13 cellular contexts compared by ENCODE assay signal in the genomic region with DNA sequence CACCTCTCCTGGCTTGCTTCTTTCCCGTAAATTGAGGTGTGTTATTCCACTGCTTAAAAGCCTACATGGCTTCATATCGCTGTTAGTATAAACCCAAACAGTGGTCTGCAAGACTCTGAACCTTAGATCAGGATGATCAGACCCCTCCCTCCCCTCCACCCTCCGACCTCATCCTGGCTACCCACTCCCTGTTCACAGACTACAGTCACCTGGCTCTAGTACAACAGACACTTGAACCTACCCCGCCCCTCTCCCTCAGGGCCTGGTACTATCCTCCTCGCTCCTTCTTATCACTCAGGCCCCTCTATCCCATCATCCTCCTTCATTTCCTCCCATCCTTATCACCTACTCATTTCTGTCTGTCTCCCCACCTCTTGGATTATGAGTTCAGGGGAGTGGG. TPM values are rescaled to one million over a fixed set of nuclear protein-coding genes. Genes with fewer than 3 reads are reported as not detected.
DNase-seq lines count a peak whose midpoint lies in the region; ATAC-seq, FAIRE-seq and TF ChIP-seq lines count a peak whose summit lies in the region.
"Had no signal": no experiment of that assay in that cellular context is flagged by ENCODE, and none has a peak within 500 bp of the region (broad histone marks: within the 10 kb centered on the region; RNA-seq: fewer than 3 reads in every experiment).

No MANE protein-coding gene starts in this region.

- H3K4me3 Mint-ChIP-seq in CD4-positive, alpha-beta T cell = peak overlapping the region; percentile 30
- H3K4me3 Mint-ChIP-seq in activated naive CD8-positive, alpha-beta T cell treated with anti-CD3 and anti-CD28 coated beads for 36 hours = no peak overlapping the region
- peak overlapping the region; percentile 85 for H3K4me3 Mint-ChIP-seq in natural killer cell treated with Interleukin-12 subunit alpha and Interleukin-12 subunit beta and Interleukin-15 and Interleukin-18, amount 100 ng/mL, for 72 hours

- no peak for ATAC-seq in CD4-positive, alpha-beta T cell (ENCODE audit: poor library complexity)
- ATAC-seq in natural killer cell treated with Interleukin-12 subunit alpha and Interleukin-12 subunit beta and Interleukin-15 and Interleukin-18, amount 100 ng/mL, for 72 hours = no peak
- ATAC-seq: heart right ventricle, left colon had no signal

- intact Hi-C loops in CD4-positive, alpha-beta T cell (cut with DNase I, micrococcal nuclease) = loop anchor here (2.0 to 10.0 kb wide), 5 partner anchors 16 to 358 kb away; a partner anchor contains a TSS

- peaks cover 85% of the 10 kb centered on the region for H3K4me1 Mint-ChIP-seq in CD4-positive, alpha-beta T cell (ENCODE audit: low read depth)
- H3K4me1 Mint-ChIP-seq in activated naive CD8-positive, alpha-beta T cell treated with anti-CD3 and anti-CD28 coated beads for 36 hours = peaks cover 58% of the 10 kb centered on the region
- H3K4me1 Mint-ChIP-seq in natural killer cell treated with Interleukin-12 subunit alpha and Interleukin-12 subunit beta and Interleukin-15 and Interleukin-18, amount 100 ng/mL, for 72 hours (ENCODE audit: low read depth in 2 of 2) = peaks cover 62 to 74% of the 10 kb centered on the region in 2 donors

- peak overlapping the region; percentile 93 for H3K27ac Mint-ChIP-seq in CD4-positive, alpha-beta T cell
- peak overlapping the region; percentile 93 for H3K27ac Mint-ChIP-seq in activated naive CD8-positive, alpha-beta T cell treated with anti-CD3 and anti-CD28 coated beads for 36 hours
- peak overlapping the region; percentile 93 to 100 for H3K27ac Mint-ChIP-seq in natural killer cell treated with Interleukin-12 subunit alpha and Interleukin-12 subunit beta and Interleukin-15 and Interleukin-18, amount 100 ng/mL, for 72 hours

- CTCF ChIA-PET in CD4-positive, alpha-beta T cell (lab: Charles Lee) = interaction anchor here (1.5 to 2.8 kb wide), 4 partner anchors 20 to 107 kb away, joined by 3 to 24 read pairs (median 11); no protein-coding TSS in a partner anchor

- no peak for TF ChIP-seq CTCF in CD4-positive, alpha-beta T cell (IDR thresholded peaks at IDR 0.05)

- H3K36me3 Mint-ChIP-seq in CD4-positive, alpha-beta T cell (ENCODE audit: low read depth) = no peaks in the 10 kb centered on the region
- peaks cover 9% of the 10 kb centered on the region for H3K36me3 Mint-ChIP-seq in activated naive CD8-positive, alpha-beta T cell treated with anti-CD3 and anti-CD28 coated beads for 36 hours
- no peaks in the 10 kb centered on the region for H3K36me3 Mint-ChIP-seq in natural killer cell treated with Interleukin-12 subunit alpha and Interleukin-12 subunit beta and Interleukin-15 and Interleukin-18, amount 100 ng/mL, for 72 hours

- no peaks in the 10 kb centered on the region for H3K27me3 ChIP-seq in CD4-positive, alpha-beta T cell (ENCODE audit: control insufficient read depth, insufficient read depth, low read length)
- H3K27me3 ChIP-seq: heart right ventricle had no signal

- DNase-seq in CD4-positive, alpha-beta T cell = no peak
- DNase-seq in GM12892 (ENCODE audit: insufficient read length) = no peak
- DNase-seq in activated naive CD8-positive, alpha-beta T cell treated with anti-CD3 and anti-CD28 coated beads for 36 hours = no peak
- DNase-seq in natural killer cell treated with Interleukin-12 subunit alpha and Interleukin-12 subunit beta and Interleukin-15 and Interleukin-18, amount 100 ng/mL, for 72 hours (ENCODE audit: low spot score) = no peak
- no peak for DNase-seq in Ammon's horn (ENCODE audit: low spot score)
- DNase-seq in SW480 (ENCODE audit: low spot score) = no peak
- DNase-seq in NCI-H2196 treated with DMSO at 0.1 percent for 48 hours (lab: John Stamatoyannopoulos, UW; ENCODE audit: unreplicated experiment) = no peak
- DNase-seq: activated CD4-positive, alpha-beta T cell treated with anti-CD3 and anti-CD28 coated beads, Interleukin-2, amount 50 U/mL, for 1 hour; cerebellar nuclear complex; heart right ventricle; left colon; retina; stimulated activated CD4-positive, alpha-beta T cell treated with anti-CD3 and anti-CD28 coated beads, Interleukin-4, amount 100 ng/mL, for 24 hours had no signal

- no peaks in the 10 kb centered on the region for H3K9me3 ChIP-seq in CD4-positive, alpha-beta T cell (ENCODE audit: control insufficient read depth, low read length)
- H3K9me3 ChIP-seq: heart right ventricle had no signal

- no peak for TF ChIP-seq POLR2A in GM12892 (IDR thresholded peaks at IDR 0.05; ENCODE audit: low read depth, low read length)

- no peaks in the 10 kb centered on the region for H3K9me3 Mint-ChIP-seq in CD4-positive, alpha-beta T cell
- no peaks in the 10 kb centered on the region for H3K9me3 Mint-ChIP-seq in activated naive CD8-positive, alpha-beta T cell treated with anti-CD3 and anti-CD28 coated beads for 36 hours
- no peaks in the 10 kb centered on the region for H3K9me3 Mint-ChIP-seq in natural killer cell treated with Interleukin-12 subunit alpha and Interleukin-12 subunit beta and Interleukin-15 and Interleukin-18, amount 100 ng/mL, for 72 hours

- no peaks in the 10 kb centered on the region for H3K27me3 Mint-ChIP-seq in CD4-positive, alpha-beta T cell
- no peaks in the 10 kb centered on the region for H3K27me3 Mint-ChIP-seq in activated naive CD8-positive, alpha-beta T cell treated with anti-CD3 and anti-CD28 coated beads for 36 hours
- H3K27me3 Mint-ChIP-seq in natural killer cell treated with Interleukin-12 subunit alpha and Interleukin-12 subunit beta and Interleukin-15 and Interleukin-18, amount 100 ng/mL, for 72 hours = no peaks in the 10 kb centered on the region

- POLR2A ChIA-PET in CD4-positive, alpha-beta T cell (lab: Charles Lee) = interaction anchor here (0.9 to 5.4 kb wide), 9 partner anchors 11 to 66 kb away, joined by 3 to 125 read pairs (median 11); no protein-coding TSS in a partner anchor

- peak; percentile 21 for FAIRE-seq in GM12892 (lab: Jason Lieb, UNC)

- peak overlapping the region; percentile 74 for H3K27ac ChIP-seq in CD4-positive, alpha-beta T cell (ENCODE audit: low read depth, low read length)

RNA-seq across cellular contexts. Expression of a gene that starts 20.1 kb away (rescaled TPM):
- 10 to 100 TPM; 26.6 to 28.9 TPM for total RNA-seq in CD4-positive, alpha-beta T cell
- 6.9 TPM for polyA plus RNA-seq in GM12892 (2012; ENCODE audit: missing spikeins)
- total RNA-seq in activated naive CD8-positive, alpha-beta T cell treated with anti-CD3 and anti-CD28 coated beads for 36 hours = 10 to 100 TPM; 11.8 to 13.1 TPM
- total RNA-seq in natural killer cell treated with Interleukin-12 subunit alpha and Interleukin-12 subunit beta and Interleukin-15 and Interleukin-18, amount 100 ng/mL, for 72 hours = 10 to 100 TPM; 60.7 to 83.3 TPM
